8 cellular contexts compared by ENCODE assay signal in genomic region chr11:67270256-67271211, GRCh38. TPM values are rescaled to one million over a fixed set of nuclear protein-coding genes. Genes with fewer than 3 reads are reported as not detected.
DNase-seq lines count a peak whose midpoint lies in the region; ATAC-seq and TF ChIP-seq lines count a peak whose summit lies in the region.

No MANE protein-coding gene starts in this region.

- H3K4me1 Mint-ChIP-seq in activated CD8-positive, alpha-beta memory T cell treated with anti-CD3 and anti-CD28 coated beads, Interleukin-2, amount 10 ng/mL, durations not matched to agents 7 days and 5 days = peaks cover 78% of the 10 kb centered on the region

- CTCF ChIA-PET in activated CD8-positive, alpha-beta memory T cell treated with anti-CD3 and anti-CD28 coated beads, Interleukin-2, amount 10 ng/mL, durations not matched to agents 7 days and 5 days (lab: Charles Lee) = interaction anchor here (1.0 to 9.3 kb wide), 11 partner anchors 8 to 126 kb away, joined by 3 to 137 read pairs (median 5); partner anchors contain the start of genes ANKRD13D and POLD4

- no peak for ATAC-seq in activated CD8-positive, alpha-beta memory T cell treated with anti-CD3 and anti-CD28 coated beads, Interleukin-2, amount 10 ng/mL, durations not matched to agents 7 days and 5 days
- ATAC-seq in heart left ventricle (peak in 3 of 4 donors; percentile 3 to 31 (median 11)), GM19324 (IDR thresholded peaks at IDR 0.05; ENCODE audit: low FRiP score, unreplicated experiment) (no peak)

- no peaks in the 10 kb centered on the region for H3K9me3 ChIP-seq in heart left ventricle

- H3K9me3 Mint-ChIP-seq in activated CD8-positive, alpha-beta memory T cell treated with anti-CD3 and anti-CD28 coated beads, Interleukin-2, amount 10 ng/mL, durations not matched to agents 7 days and 5 days (ENCODE audit: low read depth) = no peaks in the 10 kb centered on the region

- TF ChIP-seq CTCF in heart left ventricle (IDR thresholded peaks at IDR 0.05) = no peak

- H3K4me3 Mint-ChIP-seq in activated CD8-positive, alpha-beta memory T cell treated with anti-CD3 and anti-CD28 coated beads, Interleukin-2, amount 10 ng/mL, durations not matched to agents 7 days and 5 days = peak overlapping the region; percentile 99

- peak overlapping the region; percentile 27 for H3K9ac ChIP-seq in rectal smooth muscle tissue (ENCODE audit: low read length)

- no peak for DNase-seq in activated CD8-positive, alpha-beta memory T cell treated with anti-CD3 and anti-CD28 coated beads, Interleukin-2, amount 10 ng/mL, durations not matched to agents 7 days and 5 days
- DNase-seq in activated CD8-positive, alpha-beta memory T cell treated with anti-CD3 and anti-CD28 coated beads for 24 hours = no peak
- DNase-seq in activated T-cell treated with anti-CD3 and anti-CD28 coated beads, Interleukin-2, amount 50 U/mL, for 48 hours = peak; percentile 52 to 54
- DNase-seq in heart left ventricle = peak; percentile 68 to 85 (median 75)
- DNase-seq in NCI-H774 (lab: John Stamatoyannopoulos, UW) = no peak
- no peak for DNase-seq in dedifferentiated amniotic fluid mesenchymal stem cell (ENCODE audit: extremely low spot score)

- H3K27me3 ChIP-seq in heart left ventricle (no peaks in the 10 kb centered on the region), rectal smooth muscle tissue (ENCODE audit: control insufficient read depth, insufficient read depth, low read length) (no peaks in the 10 kb centered on the region)

- intact Hi-C loops in heart left ventricle (cut with DNase I) = loop anchor here in 1 of 10 donors (2.0 kb wide), 1 partner anchor 18 kb away; the partner anchor contains the start of gene ANKRD13D

- no peaks in the 10 kb centered on the region for H3K27me3 Mint-ChIP-seq in activated CD8-positive, alpha-beta memory T cell treated with anti-CD3 and anti-CD28 coated beads, Interleukin-2, amount 10 ng/mL, durations not matched to agents 7 days and 5 days

- H3K27ac Mint-ChIP-seq in activated CD8-positive, alpha-beta memory T cell treated with anti-CD3 and anti-CD28 coated beads, Interleukin-2, amount 10 ng/mL, durations not matched to agents 7 days and 5 days = peak overlapping the region; percentile 98

- H3K36me3 Mint-ChIP-seq in activated CD8-positive, alpha-beta memory T cell treated with anti-CD3 and anti-CD28 coated beads, Interleukin-2, amount 10 ng/mL, durations not matched to agents 7 days and 5 days = peaks cover 65% of the 10 kb centered on the region

- WGBS in heart left ventricle, 4 donors = 39 to 46% (median 43%) methylated on average over 28 of the region's 28 CpGs

- peak overlapping the region in 11 of 12 donors; percentile 12 to 99 (median 37) for H3K4me3 ChIP-seq in heart left ventricle
- peak overlapping the region; percentile 84 for H3K4me3 ChIP-seq in rectal smooth muscle tissue (ENCODE audit: low read length)

- no peak for TF ChIP-seq POLR2A in heart left ventricle (IDR thresholded peaks at IDR 0.05)

- H3K27ac ChIP-seq in heart left ventricle = peak overlapping the region; percentile 60 to 100 (median 85)
- peak overlapping the region; percentile 50 for H3K27ac ChIP-seq in rectal smooth muscle tissue (ENCODE audit: low read depth, low read length)

- H3K36me3 ChIP-seq in heart left ventricle (peaks cover 0 to 26% (median 2%) of the 10 kb centered on the region in 9 donors), rectal smooth muscle tissue (ENCODE audit: control insufficient read depth, insufficient read depth, low read length) (peaks cover 2% of the 10 kb centered on the region)

- H3K4me1 ChIP-seq in heart left ventricle = peaks cover 45 to 93% (median 89%) of the 10 kb centered on the region in 12 donors
- peaks cover 31% of the 10 kb centered on the region for H3K4me1 ChIP-seq in rectal smooth muscle tissue (ENCODE audit: control insufficient read depth, insufficient read depth, low read length)

RNA-seq across cellular contexts. Expression of gene GRK2, which starts 4.3 kb away (rescaled TPM):
- total RNA-seq in activated CD8-positive, alpha-beta memory T cell treated with anti-CD3 and anti-CD28 coated beads, Interleukin-2, amount 10 ng/mL, durations not matched to agents 7 days and 5 days = 100 to 1,000 TPM; 366 to 402 TPM
- total RNA-seq in heart left ventricle = 100 to 1,000 TPM in 1 of 9 donors, 10 to 100 TPM in 8; 40.1 to 107 (median 49.6) TPM
- 10 to 100 TPM; 55.6 to 63.8 TPM for polyA plus RNA-seq in heart left ventricle

RNA-seq across cellular contexts. Expression of gene ANKRD13D, which starts 18.6 kb away (rescaled TPM):
- 100 to 1,000 TPM; 148 to 172 TPM for total RNA-seq in activated CD8-positive, alpha-beta memory T cell treated with anti-CD3 and anti-CD28 coated beads, Interleukin-2, amount 10 ng/mL, durations not matched to agents 7 days and 5 days
- total RNA-seq in heart left ventricle = 10 to 100 TPM in 6 of 9 donors, 1 to 10 TPM in 3; 7.6 to 43.6 (median 12.8) TPM
- 10 to 100 TPM; 12.3 to 17.6 TPM for polyA plus RNA-seq in heart left ventricle

RNA-seq across cellular contexts. Expression of gene SSH3, which starts 32.8 kb away (rescaled TPM):
- 10 to 100 TPM; 10.7 to 26.4 TPM for total RNA-seq in activated CD8-positive, alpha-beta memory T cell treated with anti-CD3 and anti-CD28 coated beads, Interleukin-2, amount 10 ng/mL, durations not matched to agents 7 days and 5 days
- total RNA-seq in heart left ventricle = 10 to 100 TPM; 10.8 to 23.9 (median 16.8) TPM
- polyA plus RNA-seq in heart left ventricle = 1 to 10 TPM; 8.1 to 9.4 TPM

Comparison
In these comparisons a context has a peak if more than half of its experiments do, and no peak if none do; other contexts are left out.
1. ATAC-seq: peak in heart left ventricle (3 of 4); none in activated CD8-positive, alpha-beta memory T cell treated with anti-CD3 and anti-CD28 coated beads, Interleukin-2, amount 10 ng/mL, durations not matched to agents 7 days and 5 days (single experiment) and GM19324 (single experiment).
2. DNase-seq: peak in activated T-cell treated with anti-CD3 and anti-CD28 coated beads, Interleukin-2, amount 50 U/mL, for 48 hours (2 of 2) and heart left ventricle (5 of 5); none in activated CD8-positive, alpha-beta memory T cell treated with anti-CD3 and anti-CD28 coated beads, Interleukin-2, amount 10 ng/mL, durations not matched to agents 7 days and 5 days (single experiment), activated CD8-positive, alpha-beta memory T cell treated with anti-CD3 and anti-CD28 coated beads for 24 hours (single experiment), NCI-H774 (single experiment) and dedifferentiated amniotic fluid mesenchymal stem cell (single experiment).